8 cellular contexts compared by ENCODE assay signal in the genomic region with DNA sequence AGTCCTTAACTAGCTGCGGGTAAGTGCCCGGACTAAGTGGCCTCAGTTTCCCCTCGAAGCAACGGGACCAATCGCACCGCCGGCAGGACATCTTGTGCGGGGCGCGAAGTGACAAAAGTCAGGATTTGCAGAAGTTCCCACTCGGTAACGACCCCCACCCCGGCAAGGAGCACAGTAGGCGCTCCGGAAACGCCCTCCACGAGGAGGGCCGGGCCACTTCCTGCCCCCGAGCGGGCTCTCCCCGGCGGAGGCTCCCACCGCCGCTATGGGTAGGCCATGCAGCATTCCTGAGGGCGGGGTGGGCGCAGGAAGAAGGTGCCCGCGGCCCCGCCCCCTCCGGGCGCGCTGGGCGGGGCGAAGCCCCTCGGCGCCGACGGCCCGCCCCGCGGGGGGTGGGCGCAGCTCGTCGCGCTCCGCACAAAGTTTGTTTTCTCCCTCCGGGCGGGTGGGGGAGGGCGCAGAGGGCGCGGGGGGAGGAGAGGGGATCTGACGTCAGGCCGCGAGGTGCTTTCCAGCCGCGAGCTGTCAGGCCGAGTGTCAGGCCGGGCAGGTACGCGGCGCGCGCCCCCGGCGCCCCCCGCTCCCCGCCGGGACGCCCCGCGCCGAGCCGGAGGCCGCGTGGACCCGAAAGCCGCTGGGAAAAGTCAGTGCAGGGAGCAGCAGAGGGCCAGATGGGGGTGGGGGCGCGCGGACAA. TPM values are rescaled to one million over a fixed set of nuclear protein-coding genes. Genes with fewer than 3 reads are reported as not detected.
DNase-seq lines count a peak whose midpoint lies in the region; ATAC-seq and TF ChIP-seq lines count a peak whose summit lies in the region.

Gene TGIF2, plus strand, starts transcription at position 495 of the 695 bp plus-strand sequence. CDS start 5,178 bp downstream, outside the sequence.

- DNase-seq in A673 (ENCODE audit: low spot score) (peak; percentile 98), NCI-H82 (lab: John Stamatoyannopoulos, UW) (peak; percentile 96), lower lobe of right lung (peak; percentile 90)
- DNase-seq in activated CD4-positive, alpha-beta memory T cell treated with anti-CD3 and anti-CD28 coated beads, Interleukin-2, amount 10 ng/mL, durations not matched to agents 7 days and 5 days = peak; percentile 86
- DNase-seq in stimulated activated CD4-positive, alpha-beta T cell treated with anti-CD3 and anti-CD28 coated beads, TNF-alpha, amount 100 ng/mL, for 48 hours (ENCODE audit: low read depth in 3 of 3) = peak; percentile 68 to 84 (median 82)

- POLR2A ChIA-PET in A673 (lab: Charles Lee; ENCODE audit: low non-redundant PET) = interaction anchor here (0.7 kb wide), 3 partner anchors 13 to 973 kb away, joined by 3 to 13 read pairs (median 5); no protein-coding TSS in a partner anchor
- POLR2A ChIA-PET in activated CD4-positive, alpha-beta memory T cell treated with anti-CD3 and anti-CD28 coated beads, Interleukin-2, amount 10 ng/mL, durations not matched to agents 7 days and 5 days (lab: Charles Lee) = interaction anchor here (0.7 to 9.1 kb wide), 14 partner anchors 8 to 619 kb away, joined by 3 to 113 read pairs (median 6); partner anchors contain the start of genes RAB5IF, SCAND1 and SLA2

- H3K27me3 ChIP-seq in A673 (replicated peaks; ENCODE audit: insufficient read depth, low read depth, low read length, poor library complexity) (no peaks in the 10 kb centered on the region), duodenal mucosa (ENCODE audit: control insufficient read depth in 1 of 2, insufficient read depth in 2 of 2, low read length in 2 of 2) (no peaks in the 10 kb centered on the region), lower lobe of right lung (ENCODE audit: low read depth) (no peaks in the 10 kb centered on the region)

- CTCF ChIA-PET in A673 (lab: Charles Lee) = interaction anchor here (0.6 kb wide), 2 partner anchors 33 to 290 kb away, joined by 3 to 8 read pairs; partner anchors contain the start of gene RAB5IF
- CTCF ChIA-PET in activated CD4-positive, alpha-beta memory T cell treated with anti-CD3 and anti-CD28 coated beads, Interleukin-2, amount 10 ng/mL, durations not matched to agents 7 days and 5 days (lab: Charles Lee) = interaction anchor here (0.9 to 3.7 kb wide), 7 partner anchors 15 to 262 kb away, joined by 3 to 18 read pairs (median 3); partner anchors contain the start of gene RAB5IF

- H3K9me3 ChIP-seq in A673 (ENCODE audit: low read depth, low read length, poor library complexity, severe bottlenecking) (no peaks in the 10 kb centered on the region), duodenal mucosa (ENCODE audit: control insufficient read depth in 1 of 2, low read length in 2 of 2) (no peaks in the 10 kb centered on the region), lower lobe of right lung (no peaks in the 10 kb centered on the region)

- no TSS peak for BruUV-seq in A673 (replicated peaks; lab: Mats Ljungman, UMichigan)

- H3K27me3 Mint-ChIP-seq in activated CD4-positive, alpha-beta memory T cell treated with anti-CD3 and anti-CD28 coated beads, Interleukin-2, amount 10 ng/mL, durations not matched to agents 7 days and 5 days = no peaks in the 10 kb centered on the region

- H3K27ac Mint-ChIP-seq in activated CD4-positive, alpha-beta memory T cell treated with anti-CD3 and anti-CD28 coated beads, Interleukin-2, amount 10 ng/mL, durations not matched to agents 7 days and 5 days = peak within 1 kb of the TSS; percentile 87

- peak within 1 kb of the TSS; percentile 95 for H3K4me3 ChIP-seq in A673 (ENCODE audit: low read depth, low read length, poor library complexity, severe bottlenecking)
- peak within 1 kb of the TSS; percentile 74 for H3K4me3 ChIP-seq in duodenal mucosa (ENCODE audit: low read depth in 1 of 2, low read length in 2 of 2)
- H3K4me3 ChIP-seq in lower lobe of right lung = peak within 1 kb of the TSS; percentile 82

- peaks cover 34% of the 10 kb centered on the region for H3K4me1 Mint-ChIP-seq in activated CD4-positive, alpha-beta memory T cell treated with anti-CD3 and anti-CD28 coated beads, Interleukin-2, amount 10 ng/mL, durations not matched to agents 7 days and 5 days

- H3K9ac ChIP-seq in duodenal mucosa (ENCODE audit: low read depth in 1 of 2, low read length in 2 of 2) = peak within 1 kb of the TSS; percentile 72 to 76

- H3K36me3 Mint-ChIP-seq in activated CD4-positive, alpha-beta memory T cell treated with anti-CD3 and anti-CD28 coated beads, Interleukin-2, amount 10 ng/mL, durations not matched to agents 7 days and 5 days (ENCODE audit: low read depth) = peaks cover 19% of the 10 kb centered on the region

- intact Hi-C loops in A673 (cut with micrococcal nuclease; ENCODE audit: unreplicated experiment) = loop anchor here (2.0 kb wide), 1 partner anchor 110 kb away; no protein-coding TSS in a partner anchor
- intact Hi-C loops in lower lobe of right lung (cut with DNase I) = no loop called here

- TF ChIP-seq CTCF in A673 (conservative IDR thresholded peaks at IDR 0.05; ENCODE audit: low read depth, low read length) (no peak), lower lobe of right lung (IDR thresholded peaks at IDR 0.05) (no peak)

- H3K9me3 Mint-ChIP-seq in activated CD4-positive, alpha-beta memory T cell treated with anti-CD3 and anti-CD28 coated beads, Interleukin-2, amount 10 ng/mL, durations not matched to agents 7 days and 5 days = no peaks in the 10 kb centered on the region

- H3K36me3 ChIP-seq in A673 (ENCODE audit: insufficient read depth, low read length, poor library complexity, severe bottlenecking) (peaks cover under 1% of the 10 kb centered on the region), duodenal mucosa (ENCODE audit: control insufficient read depth in 1 of 2, insufficient read depth in 2 of 2, low read length in 2 of 2) (no peaks in the 10 kb centered on the region), lower lobe of right lung (no peaks in the 10 kb centered on the region)

- H3K4me1 ChIP-seq in A673 (ENCODE audit: insufficient read depth, low read length, poor library complexity, severe bottlenecking) = peaks cover 36% of the 10 kb centered on the region
- H3K4me1 ChIP-seq in duodenal mucosa (ENCODE audit: control insufficient read depth in 1 of 2, insufficient read depth in 2 of 2, low read length in 2 of 2) = peaks cover 11 to 24% of the 10 kb centered on the region in 2 donors
- H3K4me1 ChIP-seq in lower lobe of right lung = peaks cover 29% of the 10 kb centered on the region

- ATAC-seq in GM18520 (IDR thresholded peaks at IDR 0.05; ENCODE audit: unreplicated experiment) (peak; percentile 64), HG03060 (IDR thresholded peaks at IDR 0.05; ENCODE audit: low read depth, unreplicated experiment) (peak; percentile 32), lower lobe of right lung (peak; percentile 92 to 95)

- peak within 1 kb of the TSS; percentile 95 for H3K27ac ChIP-seq in A673 (ENCODE audit: low read depth, low read length, poor library complexity, severe bottlenecking)
- H3K27ac ChIP-seq in duodenal mucosa (ENCODE audit: low read depth, low read length) = peak within 1 kb of the TSS; percentile 83
- peak within 1 kb of the TSS; percentile 93 for H3K27ac ChIP-seq in lower lobe of right lung

- H3K4me3 Mint-ChIP-seq in activated CD4-positive, alpha-beta memory T cell treated with anti-CD3 and anti-CD28 coated beads, Interleukin-2, amount 10 ng/mL, durations not matched to agents 7 days and 5 days = peak within 1 kb of the TSS; percentile 92

RNA-seq across cellular contexts. Expression of gene TGIF2, which starts in this region (rescaled TPM):
- total RNA-seq in A673 (2021) (54.9 and 59.0 TPM in 2 replicates), lower lobe of right lung (12.4 TPM)
- 10 to 100 TPM; 28.0 to 33.5 TPM for total RNA-seq in activated CD4-positive, alpha-beta memory T cell treated with anti-CD3 and anti-CD28 coated beads, Interleukin-2, amount 10 ng/mL, durations not matched to agents 7 days and 5 days

Comparison
In these comparisons a context has a peak if more than half of its experiments do, and no peak if none do; other contexts are left out.
1. Peak in every context shown above with its lines: DNase-seq, ATAC-seq, H3K4me3 ChIP-seq and H3K27ac ChIP-seq.
2. ATAC-seq: peak in every context shown above with its lines; median percentile 94 in lower lobe of right lung; 64 in GM18520; 32 in HG03060.